Comparison of ENCODE assay signal across 1 cellular context in the genomic region with DNA sequence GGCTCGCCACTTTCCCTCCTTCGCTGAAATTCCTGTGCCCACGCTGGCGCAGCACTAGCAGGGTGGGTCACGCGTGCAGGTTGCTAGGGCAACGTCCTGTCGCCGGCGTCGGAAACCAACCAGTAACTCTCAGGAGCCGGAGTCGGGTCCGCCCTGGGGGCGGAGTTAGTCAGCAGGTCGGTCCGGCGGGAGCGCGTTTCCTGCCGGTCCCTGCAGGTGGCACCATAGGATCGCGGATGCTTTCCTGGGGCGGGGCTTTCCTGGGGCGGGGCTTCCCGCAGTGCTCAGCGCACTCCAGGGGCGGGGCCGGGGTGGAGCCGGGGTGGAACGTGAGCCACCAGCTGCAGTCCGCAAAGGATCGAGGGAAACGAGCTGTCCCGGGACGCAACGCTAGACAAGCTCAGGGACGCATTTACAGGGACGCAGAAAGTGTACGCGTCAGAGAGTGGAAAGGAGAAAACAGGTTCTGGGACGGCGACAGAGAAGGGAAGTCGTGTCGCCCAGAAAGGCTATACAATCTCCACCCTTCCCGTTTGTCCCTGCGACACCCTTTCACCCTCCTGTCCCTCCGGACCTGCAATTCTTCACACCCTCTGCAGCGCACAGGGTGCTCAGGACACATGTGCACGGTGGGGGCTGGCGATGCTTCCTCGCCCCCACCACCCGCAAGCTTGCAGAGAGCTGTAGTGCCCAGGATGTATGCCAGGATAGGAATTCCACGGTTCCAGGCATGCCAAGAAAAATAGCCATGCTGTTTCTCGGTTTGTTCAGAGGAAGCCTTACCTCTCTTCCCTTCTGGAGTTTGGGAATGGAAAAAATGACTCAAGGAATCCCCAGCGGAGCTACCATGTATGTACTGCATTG.
TF ChIP-seq lines count a peak whose summit lies in the region.

No MANE protein-coding gene starts in this region.

TF ChIP-seq in HepG2, 621 proteins besides CTCF, POLR2A, EP300 and RAD21 (continued from another document and continues in another):
- TF ChIP-seq ZBTB40 (IDR thresholded peaks at IDR 0.05) (no peak), ZBTB40 (CRISPR knock-in tag; IDR thresholded peaks at IDR 0.05) (peak; percentile 61), SKI (IDR thresholded peaks at IDR 0.05; ENCODE audit: partially characterized antibody) (no peak), EED (CRISPR knock-in tag; IDR thresholded peaks at IDR 0.05) (peak; percentile 30; the same call in 1 of the 2 replicates), NR1H2 (CRISPR knock-in tag; IDR thresholded peaks at IDR 0.05; ENCODE audit: borderline replicate concordance, low read depth) (no peak), ZSCAN31 (CRISPR knock-in tag; IDR thresholded peaks at IDR 0.05; ENCODE audit: low read depth) (peak; percentile 66), NFAT5 (CRISPR knock-in tag; IDR thresholded peaks at IDR 0.05) (no peak; the same call in 1 of the 2 replicates), ZNF207 (IDR thresholded peaks at IDR 0.05; ENCODE audit: borderline replicate concordance) (no peak), ZBTB14 (CRISPR knock-in tag; IDR thresholded peaks at IDR 0.05) (no peak), ZNF569 (CRISPR knock-in tag; IDR thresholded peaks at IDR 0.05; ENCODE audit: borderline replicate concordance) (no peak), ZFP36L2 (CRISPR knock-in tag; IDR thresholded peaks at IDR 0.05) (no peak), ZNF597 (CRISPR knock-in tag; IDR thresholded peaks at IDR 0.05) (no peak), IRF2 (CRISPR knock-in tag; IDR thresholded peaks at IDR 0.05) (peak; percentile 64), GPN1 (CRISPR knock-in tag; IDR thresholded peaks at IDR 0.05; ENCODE audit: borderline replicate concordance) (no peak), ZZZ3 (CRISPR knock-in tag; IDR thresholded peaks at IDR 0.05; ENCODE audit: borderline replicate concordance) (peak; percentile 58; the same call in 1 of the 2 replicates), FOSL2 (CRISPR knock-in tag; IDR thresholded peaks at IDR 0.05) (peak; percentile 51), ZNF292 (CRISPR knock-in tag; IDR thresholded peaks at IDR 0.05; ENCODE audit: borderline replicate concordance, low read depth) (0 out of 2 replicates have a peak, but pooled peaks have one; percentile 20), THYN1 (CRISPR knock-in tag; IDR thresholded peaks at IDR 0.05; ENCODE audit: borderline replicate concordance, low read depth) (no peak), ZNF143 (CRISPR knock-in tag; IDR thresholded peaks at IDR 0.05) (peak; percentile 82), LCORL (IDR thresholded peaks at IDR 0.05) (no peak), LCORL (CRISPR knock-in tag; IDR thresholded peaks at IDR 0.05) (peak; percentile 90), RBM22 (optimal IDR thresholded peaks at IDR 0.05; ENCODE audit: low read length) (peak; percentile 97), ZNF766 (CRISPR knock-in tag; IDR thresholded peaks at IDR 0.05; ENCODE audit: borderline replicate concordance) (no peak), NAIF1 (CRISPR knock-in tag; IDR thresholded peaks at IDR 0.05; ENCODE audit: borderline replicate concordance) (0 out of 2 replicates have a peak, but pooled peaks have one; percentile 12), CENPX (CRISPR knock-in tag; IDR thresholded peaks at IDR 0.05) (no peak)
- TF ChIP-seq, protein P1, sequence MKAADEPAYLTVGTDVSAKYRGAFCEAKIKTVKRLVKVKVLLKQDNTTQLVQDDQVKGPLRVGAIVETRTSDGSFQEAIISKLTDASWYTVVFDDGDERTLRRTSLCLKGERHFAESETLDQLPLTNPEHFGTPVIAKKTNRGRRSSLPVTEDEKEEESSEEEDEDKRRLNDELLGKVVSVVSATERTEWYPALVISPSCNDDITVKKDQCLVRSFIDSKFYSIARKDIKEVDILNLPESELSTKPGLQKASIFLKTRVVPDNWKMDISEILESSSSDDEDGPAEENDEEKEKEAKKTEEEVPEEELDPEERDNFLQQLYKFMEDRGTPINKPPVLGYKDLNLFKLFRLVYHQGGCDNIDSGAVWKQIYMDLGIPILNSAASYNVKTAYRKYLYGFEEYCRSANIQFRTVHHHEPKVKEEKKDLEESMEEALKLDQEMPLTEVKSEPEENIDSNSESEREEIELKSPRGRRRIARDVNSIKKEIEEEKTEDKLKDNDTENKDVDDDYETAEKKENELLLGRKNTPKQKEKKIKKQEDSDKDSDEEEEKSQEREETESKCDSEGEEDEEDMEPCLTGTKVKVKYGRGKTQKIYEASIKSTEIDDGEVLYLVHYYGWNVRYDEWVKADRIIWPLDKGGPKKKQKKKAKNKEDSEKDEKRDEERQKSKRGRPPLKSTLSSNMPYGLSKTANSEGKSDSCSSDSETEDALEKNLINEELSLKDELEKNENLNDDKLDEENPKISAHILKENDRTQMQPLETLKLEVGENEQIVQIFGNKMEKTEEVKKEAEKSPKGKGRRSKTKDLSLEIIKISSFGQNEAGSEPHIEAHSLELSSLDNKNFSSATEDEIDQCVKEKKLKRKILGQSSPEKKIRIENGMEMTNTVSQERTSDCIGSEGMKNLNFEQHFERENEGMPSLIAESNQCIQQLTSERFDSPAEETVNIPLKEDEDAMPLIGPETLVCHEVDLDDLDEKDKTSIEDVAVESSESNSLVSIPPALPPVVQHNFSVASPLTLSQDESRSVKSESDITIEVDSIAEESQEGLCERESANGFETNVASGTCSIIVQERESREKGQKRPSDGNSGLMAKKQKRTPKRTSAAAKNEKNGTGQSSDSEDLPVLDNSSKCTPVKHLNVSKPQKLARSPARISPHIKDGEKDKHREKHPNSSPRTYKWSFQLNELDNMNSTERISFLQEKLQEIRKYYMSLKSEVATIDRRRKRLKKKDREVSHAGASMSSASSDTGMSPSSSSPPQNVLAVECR (CRISPR knock-in tag; IDR thresholded peaks at IDR 0.05; ENCODE audit: borderline replicate concordance): peak; percentile 93
- TF ChIP-seq, protein P2, sequence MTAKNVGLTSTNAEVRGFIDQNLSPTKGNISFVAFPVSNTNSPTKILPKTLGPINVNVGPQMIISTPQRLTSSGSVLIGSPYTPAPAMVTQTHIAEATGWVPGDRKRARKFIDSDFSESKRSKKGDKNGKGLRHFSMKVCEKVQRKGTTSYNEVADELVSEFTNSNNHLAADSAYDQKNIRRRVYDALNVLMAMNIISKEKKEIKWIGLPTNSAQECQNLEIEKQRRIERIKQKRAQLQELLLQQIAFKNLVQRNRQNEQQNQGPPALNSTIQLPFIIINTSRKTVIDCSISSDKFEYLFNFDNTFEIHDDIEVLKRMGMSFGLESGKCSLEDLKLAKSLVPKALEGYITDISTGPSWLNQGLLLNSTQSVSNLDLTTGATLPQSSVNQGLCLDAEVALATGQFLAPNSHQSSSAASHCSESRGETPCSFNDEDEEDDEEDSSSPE (CRISPR knock-in tag; IDR thresholded peaks at IDR 0.05): peak; percentile 55
- TF ChIP-seq, protein P3, sequence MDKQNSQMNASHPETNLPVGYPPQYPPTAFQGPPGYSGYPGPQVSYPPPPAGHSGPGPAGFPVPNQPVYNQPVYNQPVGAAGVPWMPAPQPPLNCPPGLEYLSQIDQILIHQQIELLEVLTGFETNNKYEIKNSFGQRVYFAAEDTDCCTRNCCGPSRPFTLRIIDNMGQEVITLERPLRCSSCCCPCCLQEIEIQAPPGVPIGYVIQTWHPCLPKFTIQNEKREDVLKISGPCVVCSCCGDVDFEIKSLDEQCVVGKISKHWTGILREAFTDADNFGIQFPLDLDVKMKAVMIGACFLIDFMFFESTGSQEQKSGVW (CRISPR knock-in tag; IDR thresholded peaks at IDR 0.05; ENCODE audit: borderline replicate concordance): no peak
